9 cellular contexts compared by ENCODE assay signal in the genomic region with DNA sequence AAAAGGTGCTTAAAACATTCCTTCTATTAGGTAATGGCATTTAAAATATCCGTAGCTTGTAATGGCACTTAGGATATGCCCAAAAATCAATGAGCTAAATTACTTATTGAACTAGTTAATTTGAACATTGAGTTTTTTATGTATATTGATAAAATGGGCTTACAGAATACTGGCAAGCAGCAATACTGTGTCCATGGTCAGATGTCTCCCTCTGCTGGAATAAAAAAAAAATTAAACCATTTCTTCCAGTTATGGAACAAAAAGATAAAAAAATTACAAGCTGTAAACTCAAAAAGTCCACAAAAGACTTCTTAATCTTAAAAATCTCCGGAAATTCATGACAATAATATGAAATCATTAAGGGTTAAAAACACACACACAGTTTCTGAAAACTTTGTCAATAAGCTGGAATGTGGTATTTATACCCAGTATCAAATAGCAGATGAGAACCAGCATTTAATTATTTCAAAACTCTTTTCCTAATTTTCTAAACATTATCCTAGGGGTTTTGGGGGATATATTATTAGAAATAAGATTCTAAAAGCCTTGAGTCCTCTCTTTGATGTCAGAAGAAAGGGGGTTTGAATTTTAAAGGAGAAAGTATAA. TPM values are rescaled to one million over a fixed set of nuclear protein-coding genes. Genes with fewer than 3 reads are reported as not detected.
DNase-seq lines count a peak whose midpoint lies in the region; ATAC-seq and TF ChIP-seq lines count a peak whose summit lies in the region.
"Had no signal": no experiment of that assay in that cellular context is flagged by ENCODE, and none has a peak within 500 bp of the region (broad histone marks: within the 10 kb centered on the region; RNA-seq: fewer than 3 reads in every experiment).

No MANE protein-coding gene starts in this region.

- TF ChIP-seq CTCF in chondrocyte (IDR thresholded peaks at IDR 0.05), result peak; percentile 85

- H3K9me3 Mint-ChIP-seq in chondrocyte (ENCODE audit: low read depth), result peaks cover 2% of the 10 kb centered on the region

- no peak overlapping the region for H3K4me3 Mint-ChIP-seq in chondrocyte (ENCODE audit: unreplicated experiment)
- H3K4me3 Mint-ChIP-seq: CD4-positive, alpha-beta memory T cell had no signal

- no peak for ATAC-seq in GM21619 (IDR thresholded peaks at IDR 0.05; ENCODE audit: unreplicated experiment)

- H3K27me3 Mint-ChIP-seq in chondrocyte (ENCODE audit: low read depth), result peaks cover 39% of the 10 kb centered on the region

- H3K27ac Mint-ChIP-seq in chondrocyte (ENCODE audit: unreplicated experiment), result no peak overlapping the region
- H3K27ac Mint-ChIP-seq: CD4-positive, alpha-beta memory T cell had no signal

- DNase-seq in NCI-H1436 (lab: John Stamatoyannopoulos, UW) (peak; percentile 34), NCI-H1436 treated with DMSO at 0.1 percent for 48 hours (lab: John Stamatoyannopoulos, UW) (no peak), NAMALWA (ENCODE audit: low spot score) (peak; percentile 57), chondrocyte (ENCODE audit: low spot score) (no peak), renal cortical epithelial cell (ENCODE audit: low read depth) (peak; percentile 19), ureter (ENCODE audit: low spot score) (no peak)
- no peak for DNase-seq in stimulated activated CD4-positive, alpha-beta T cell treated with anti-CD3 and anti-CD28 coated beads, Interleukin-1b, Interleukin-23, amount 100 ng/mL, for 48 hours
- DNase-seq: CD4-positive, alpha-beta memory T cell had no signal

- H3K36me3 Mint-ChIP-seq in chondrocyte (ENCODE audit: low read depth), result peaks cover 5% of the 10 kb centered on the region

- no peaks in the 10 kb centered on the region for H3K4me1 Mint-ChIP-seq in chondrocyte (ENCODE audit: low read depth)
- H3K4me1 Mint-ChIP-seq: CD4-positive, alpha-beta memory T cell had no signal

RNA-seq across cellular contexts. Expression of a gene that starts 21.5 kb away (rescaled TPM):
- total RNA-seq in chondrocyte (76.4 to 85.0 TPM (median 82.4 TPM) in 3 replicates), renal cortical epithelial cell (91.0 and 126 TPM in 2 replicates), ureter (83.3 TPM)

Comparison
In these comparisons a context has a peak if more than half of its experiments do, and no peak if none do; other contexts are left out.
1. DNase-seq: peak in NCI-H1436 (single experiment), NAMALWA (single experiment) and renal cortical epithelial cell (single experiment); none in NCI-H1436 treated with DMSO at 0.1 percent for 48 hours (single experiment), chondrocyte (single experiment), stimulated activated CD4-positive, alpha-beta T cell treated with anti-CD3 and anti-CD28 coated beads, Interleukin-1b, Interleukin-23, amount 100 ng/mL, for 48 hours (single experiment) and ureter (single experiment).